ENCODE assay signal across 13 cellular contexts in the genomic region with DNA sequence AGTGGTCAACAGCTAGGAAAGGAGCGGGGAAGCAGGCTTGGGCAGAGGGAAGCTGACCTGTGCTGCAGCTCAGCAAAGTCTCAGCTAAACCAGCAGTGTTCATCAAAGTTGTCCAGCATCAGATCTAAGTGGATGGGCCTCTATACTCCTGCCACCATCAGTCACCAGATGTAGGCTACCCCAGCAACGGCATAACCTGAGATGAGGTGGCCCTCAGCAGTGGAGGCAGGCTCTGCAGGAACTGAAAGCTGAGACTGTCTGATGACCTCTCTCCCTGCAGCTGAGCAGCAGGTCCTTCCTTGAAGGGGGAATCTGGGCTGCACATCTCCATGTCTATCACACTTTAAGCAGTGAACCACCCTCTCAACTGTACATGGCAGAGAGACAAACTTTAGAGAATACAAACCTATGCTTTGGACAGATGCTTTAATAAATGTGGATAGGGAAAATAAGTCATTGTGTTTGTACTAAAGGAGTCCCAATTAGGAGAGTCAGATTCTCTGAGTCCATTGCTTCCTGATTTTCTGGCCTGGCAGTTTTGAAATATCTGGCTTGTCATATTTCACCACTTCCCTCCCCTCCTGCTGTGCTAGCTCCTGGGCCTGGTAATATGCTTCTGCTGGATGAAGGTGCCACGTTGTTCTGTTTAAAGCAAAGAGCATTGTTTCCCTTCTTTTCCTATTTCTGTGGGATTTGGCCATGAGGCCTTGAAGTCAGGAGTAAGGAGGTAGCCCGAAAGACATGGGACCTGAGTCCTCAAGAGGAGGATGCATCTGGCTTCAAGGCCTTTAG. TPM values are rescaled to one million over a fixed set of nuclear protein-coding genes. Genes with fewer than 3 reads are reported as not detected.
DNase-seq lines count a peak whose midpoint lies in the region; ATAC-seq and FAIRE-seq lines count a peak whose summit lies in the region.
"Had no signal": no experiment of that assay in that cellular context is flagged by ENCODE, and none has a peak within 500 bp of the region (broad histone marks: within the 10 kb centered on the region; RNA-seq: fewer than 3 reads in every experiment).

No MANE protein-coding gene starts in this region.

- intact Hi-C loops in sciatic nerve (cut with DNase I) = no loop called here

- no peaks in the 10 kb centered on the region for H3K27me3 ChIP-seq in endocrine pancreas (ENCODE audit: control insufficient read depth, insufficient read depth, low read length)

- FAIRE-seq in GM19239 (lab: Jason Lieb, UNC) = peak; percentile 35
- FAIRE-seq: kidney had no signal

- H3K4me3 ChIP-seq in endocrine pancreas (ENCODE audit: control insufficient read depth, insufficient read depth, low read length) = no peak overlapping the region

- no peaks in the 10 kb centered on the region for H3K36me3 ChIP-seq in endocrine pancreas (ENCODE audit: control insufficient read depth, insufficient read depth, low read length)

- no peaks in the 10 kb centered on the region for H3K9me3 ChIP-seq in endocrine pancreas (ENCODE audit: control insufficient read depth, low read length)

- DNase-seq in GM19239 (ENCODE audit: insufficient read length, low spot score) = no peak
- DNase-seq in NOMO-1 (lab: John Stamatoyannopoulos, UW; ENCODE audit: unreplicated experiment in 2 of 2) = peak; percentile 71 to 82
- peak; percentile 24 for DNase-seq in stimulated activated CD8-positive, alpha-beta memory T cell treated with anti-CD3 and anti-CD28 coated beads, Interleukin-4, amount 100 ng/mL, for 48 hours
- DNase-seq in stimulated activated CD4-positive, alpha-beta T cell treated with anti-CD3 and anti-CD28 coated beads, Interleukin-4, amount 100 ng/mL, for 24 hours = no peak
- DNase-seq in AG08396 (ENCODE audit: low spot score) = no peak
- DNase-seq in sciatic nerve (ENCODE audit: low spot score) = no peak
- DNase-seq: kidney; NCI-H1436; NCI-H510A treated with DMSO at 0.1 percent for 48 hours; SHP77 treated with DMSO at 0.1 percent for 48 hours; stimulated activated naive CD8-positive, alpha-beta T cell treated with anti-CD3 and anti-CD28 coated beads, Interleukin-15, amount 100 ng/mL, for 72 hours had no signal

- no peak for ATAC-seq in sciatic nerve
- ATAC-seq: natural killer cell treated with Interleukin-12 subunit alpha and Interleukin-12 subunit beta and Interleukin-15 and Interleukin-18, amount 100 ng/mL, for 72 hours; stimulated activated naive CD8-positive, alpha-beta T cell treated with anti-CD3 and anti-CD28 coated beads, Interleukin-15, amount 100 ng/mL, for 72 hours had no signal

- peak overlapping the region; percentile 7 for H3K9ac ChIP-seq in endocrine pancreas (ENCODE audit: control insufficient read depth, insufficient read depth, low read length)

- H3K4me1 ChIP-seq in endocrine pancreas (ENCODE audit: control insufficient read depth, insufficient read depth, low read length) = no peaks in the 10 kb centered on the region

RNA-seq across cellular contexts. Expression of a gene that starts 11.1 kb away (rescaled TPM):
- total RNA-seq in sciatic nerve = 17.7 TPM

RNA-seq across cellular contexts. Expression of a gene that starts 52.2 kb away (rescaled TPM):
- 38.3 TPM for total RNA-seq in sciatic nerve

Comparison
In these comparisons a context has a peak if more than half of its experiments do, and no peak if none do; other contexts are left out.
1. DNase-seq: peak in NOMO-1 (2 of 2) and stimulated activated CD8-positive, alpha-beta memory T cell treated with anti-CD3 and anti-CD28 coated beads, Interleukin-4, amount 100 ng/mL, for 48 hours (single experiment); none in GM19239 (single experiment), stimulated activated CD4-positive, alpha-beta T cell treated with anti-CD3 and anti-CD28 coated beads, Interleukin-4, amount 100 ng/mL, for 24 hours (single experiment), AG08396 (single experiment) and sciatic nerve (single experiment).